In the genomic region with DNA sequence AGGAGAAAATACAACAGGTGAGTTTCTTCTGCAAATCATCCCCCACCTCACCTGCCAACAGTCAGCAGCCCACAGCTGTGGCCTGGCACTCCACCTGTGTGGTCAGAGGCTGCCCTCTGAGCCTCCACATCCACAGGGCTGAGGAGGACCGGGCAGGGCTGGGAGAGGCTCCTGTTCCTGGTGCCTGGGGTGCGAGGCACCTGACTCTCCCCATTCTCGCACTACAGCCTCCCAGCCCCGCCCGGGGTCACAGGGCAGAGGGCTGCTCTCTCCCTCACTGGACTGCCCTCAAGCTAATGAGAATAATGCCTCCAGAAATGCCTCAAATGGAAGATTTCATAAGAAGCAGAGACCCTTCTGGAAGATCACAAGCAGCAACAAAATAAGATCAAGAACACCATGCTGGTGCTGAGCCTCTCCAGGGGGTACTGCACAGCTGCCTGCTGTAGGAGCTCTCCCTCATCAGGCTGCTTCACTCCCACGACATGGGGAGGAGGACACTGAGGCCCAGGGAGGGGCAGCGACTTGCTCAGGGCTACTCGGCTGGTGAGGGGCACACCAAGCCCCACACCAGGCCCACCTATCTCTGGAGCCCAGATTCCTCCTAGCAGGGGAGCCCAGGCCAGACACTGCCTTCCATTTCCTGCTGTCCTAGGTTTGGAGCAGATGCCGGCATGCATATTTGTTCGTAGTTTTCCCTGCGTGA, we compare ENCODE assay signal across 13 cellular contexts.
DNase-seq lines count a peak whose midpoint lies in the region; ATAC-seq, FAIRE-seq and TF ChIP-seq lines count a peak whose summit lies in the region.
"Had no signal": no experiment of that assay in that cellular context is flagged by ENCODE, and none has a peak within 500 bp of the region (broad histone marks: within the 10 kb centered on the region; RNA-seq: fewer than 3 reads in every experiment).

No MANE protein-coding gene starts in this region.

- no peaks in the 10 kb centered on the region; the same call in 1 of the 2 replicates for H4K20me1 ChIP-seq in HepG2 (ENCODE audit: insufficient read depth, low read length)

- no peak overlapping the region for H3K4me3 Mint-ChIP-seq in activated T-helper 17 cell treated with anti-CD3 and anti-CD28 coated beads, Interleukin-2, amount 50 U/mL, for 72 hours
- no peak overlapping the region for H3K4me3 Mint-ChIP-seq in activated naive CD8-positive, alpha-beta T cell treated with anti-CD3 and anti-CD28 coated beads for 36 hours

- WGBS in spleen, 5 donors = 81 to 88% (median 86%) methylated on average over 9 to 11 of the region's 11 CpGs
- 100% methylated on average over 2 of the region's 11 CpGs for WGBS in HepG2 (ENCODE audit: low lambda C conversion rate)

- TF ChIP-seq RAD21 in HepG2 (CRISPR knock-in tag; IDR thresholded peaks at IDR 0.05) = no peak

- intact Hi-C loops in spleen (cut with DNase I; ENCODE audit: low total_unique reads) = loop anchor here (10.0 kb wide), 1 partner anchor 47 kb away; no protein-coding TSS in a partner anchor
- intact Hi-C loops in HepG2 (cut with micrococcal nuclease; ENCODE audit: unreplicated experiment) = no loop called here

- POLR2A ChIA-PET in HEK293 (lab: Yijun Ruan, JAX) (no interaction called here), HepG2 (lab: Yijun Ruan, JAX) (no interaction called here)

- no peak overlapping the region for H2AFZ ChIP-seq in HepG2 (ENCODE audit: low read length)

- no peaks in the 10 kb centered on the region for H3K4me1 ChIP-seq in HEK293 (ENCODE audit: control insufficient read depth, insufficient read depth, low read length)
- peaks cover 41 to 100% (median 71%) of the 10 kb centered on the region in 6 donors for H3K4me1 ChIP-seq in spleen
- H3K4me1 ChIP-seq in HepG2 (ENCODE audit: insufficient read depth, low read length) = no peaks in the 10 kb centered on the region

- H3K27ac Mint-ChIP-seq in activated T-helper 17 cell treated with anti-CD3 and anti-CD28 coated beads, Interleukin-2, amount 50 U/mL, for 72 hours = peak overlapping the region; percentile 74
- H3K27ac Mint-ChIP-seq in activated naive CD8-positive, alpha-beta T cell treated with anti-CD3 and anti-CD28 coated beads for 36 hours = no peak overlapping the region

- TF ChIP-seq CTCF in HEK293 (tag by site-specific recombination; IDR thresholded peaks at IDR 0.05) = no peak
- TF ChIP-seq CTCF in spleen (IDR thresholded peaks at IDR 0.05 in 8 of 11, conservative IDR thresholded peaks at IDR 0.05 in 3 of 11) = no peak
- no peak for TF ChIP-seq CTCF in HepG2 (CRISPR knock-in tag; IDR thresholded peaks at IDR 0.05)

- DNase-seq in left kidney (ENCODE audit: low read depth, low spot score) = peak; percentile 67
- DNase-seq in spleen = no peak
- DNase-seq in KBM-7 = no peak
- no peak for DNase-seq in dermis blood vessel endothelial cell
- no peak for DNase-seq in activated naive CD8-positive, alpha-beta T cell treated with anti-CD3 and anti-CD28 coated beads for 36 hours
- no peak for DNase-seq in HepG2 (ENCODE audit: low spot score)
- DNase-seq: activated naive CD4-positive, alpha-beta T cell; central memory CD4-positive, alpha-beta T cell; NCI-H2107 had no signal

- H3K9me3 ChIP-seq in HEK293 (ENCODE audit: control insufficient read depth, insufficient read depth, low read depth, low read length) (no peaks in the 10 kb centered on the region), spleen (no peaks in the 10 kb centered on the region), HepG2 (ENCODE audit: low read length) (no peaks in the 10 kb centered on the region)
- H3K9me3 ChIP-seq: thoracic aorta had no signal

- in situ Hi-C loops in KBM-7 (cut with MboI; ENCODE audit: low pct_unique_long_range_greater_than_20kb, low sequenced_read_pairs) (no loop called here), HepG2 (cut with HindIII; ENCODE audit: extremely low pct_ligation_motif_present, low pct_unique_long_range_greater_than_20kb) (no loop called here)

- ATAC-seq in activated T-helper 17 cell treated with anti-CD3 and anti-CD28 coated beads, Interleukin-2, amount 50 U/mL, for 72 hours (replicated peaks) = no peak
- no peak for ATAC-seq in HepG2
- ATAC-seq: esophagus mucosa had no signal

- H3K9me3 Mint-ChIP-seq in activated T-helper 17 cell treated with anti-CD3 and anti-CD28 coated beads, Interleukin-2, amount 50 U/mL, for 72 hours = no peaks in the 10 kb centered on the region
- H3K9me3 Mint-ChIP-seq in activated naive CD8-positive, alpha-beta T cell treated with anti-CD3 and anti-CD28 coated beads for 36 hours = no peaks in the 10 kb centered on the region

- no peak overlapping the region for H3K4me3 ChIP-seq in HEK293 (ENCODE audit: low read depth, low read length)
- H3K4me3 ChIP-seq in spleen = no peak overlapping the region
- no peak overlapping the region for H3K4me3 ChIP-seq in HepG2 (replicated peaks in 1 of 3; ENCODE audit: insufficient read depth in 1 of 3, low read depth in 2 of 3, low read length in 3 of 3)
- H3K4me3 ChIP-seq: thoracic aorta had no signal

- H3K36me3 ChIP-seq in HEK293 (ENCODE audit: control insufficient read depth in 2 of 2, insufficient read depth in 1 of 2, low read length in 2 of 2) (peaks cover 0 to 7% of the 10 kb centered on the region in 2 experiments; a peak in 2 of 3 replicates), spleen (peaks cover 0 to 98% (median 19%) of the 10 kb centered on the region in 6 donors), HepG2 (replicated peaks in 1 of 2; ENCODE audit: control insufficient read depth in 1 of 2, insufficient read depth in 2 of 2, low read length in 2 of 2) (peaks cover 10 to 13% of the 10 kb centered on the region in 2 experiments; a peak in 4 of 5 replicates)
- H3K36me3 ChIP-seq: thoracic aorta had no signal

- H3K27ac ChIP-seq in HEK293 (ENCODE audit: extremely low read depth, low read depth, low read length) (no peak overlapping the region), spleen (peak overlapping the region in 7 of 8 donors; percentile 36 to 89 (median 59)), HepG2 (ENCODE audit: extremely low read length, insufficient read depth, low read length) (no peak overlapping the region)
- H3K27ac ChIP-seq: thoracic aorta had no signal

- H3K9ac ChIP-seq in HepG2 (ENCODE audit: insufficient read depth, low read depth, low read length) = no peak overlapping the region

- H3K27me3 ChIP-seq in spleen (replicated peaks in 1 of 7) = no peaks in the 10 kb centered on the region
- H3K27me3 ChIP-seq in HepG2 (ENCODE audit: control insufficient read depth in 1 of 2, insufficient read depth in 2 of 2, low read length in 2 of 2) = no peaks in the 10 kb centered on the region

- peaks cover 34% of the 10 kb centered on the region for H3K4me1 Mint-ChIP-seq in activated T-helper 17 cell treated with anti-CD3 and anti-CD28 coated beads, Interleukin-2, amount 50 U/mL, for 72 hours
- H3K4me1 Mint-ChIP-seq in activated naive CD8-positive, alpha-beta T cell treated with anti-CD3 and anti-CD28 coated beads for 36 hours = peaks cover 33% of the 10 kb centered on the region

- CTCF ChIA-PET in HEK293 (lab: Yijun Ruan, JAX) (no interaction called here), HepG2 (lab: Yijun Ruan, JAX; ENCODE audit: low intra/inter-chr PET ratio, low total read pairs) (no interaction called here)

- no peak overlapping the region for H3K4me2 ChIP-seq in HepG2 (ENCODE audit: low read depth, low read length)

- BruUV-seq in HepG2 (replicated peaks; lab: Mats Ljungman, UMichigan) = no TSS peak

- no peaks in the 10 kb centered on the region for H3K79me2 ChIP-seq in HepG2 (ENCODE audit: insufficient read depth, low read length)

- FAIRE-seq in HepG2 (lab: Jason Lieb, UNC) = no peak

- TF ChIP-seq EP300 in HepG2 (IDR thresholded peaks at IDR 0.05; ENCODE audit: low read depth in 2 of 2, low read length in 2 of 2) (no peak), HepG2 (CRISPR knock-in tag; IDR thresholded peaks at IDR 0.05; ENCODE audit: borderline replicate concordance) (no peak)

- H3K27me3 Mint-ChIP-seq in activated T-helper 17 cell treated with anti-CD3 and anti-CD28 coated beads, Interleukin-2, amount 50 U/mL, for 72 hours = no peaks in the 10 kb centered on the region
- H3K27me3 Mint-ChIP-seq in activated naive CD8-positive, alpha-beta T cell treated with anti-CD3 and anti-CD28 coated beads for 36 hours = no peaks in the 10 kb centered on the region

- H3K36me3 Mint-ChIP-seq in activated T-helper 17 cell treated with anti-CD3 and anti-CD28 coated beads, Interleukin-2, amount 50 U/mL, for 72 hours (ENCODE audit: low read depth) = peaks cover 19% of the 10 kb centered on the region
- peaks cover 2% of the 10 kb centered on the region for H3K36me3 Mint-ChIP-seq in activated naive CD8-positive, alpha-beta T cell treated with anti-CD3 and anti-CD28 coated beads for 36 hours

- TF ChIP-seq POLR2A in spleen (IDR thresholded peaks at IDR 0.05) (no peak), HepG2 (IDR thresholded peaks at IDR 0.05; ENCODE audit: insufficient read depth in 1 of 2, low read depth in 2 of 2, low read length in 2 of 2) (no peak)

TF ChIP-seq in HEK293, 187 proteins besides CTCF, POLR2A, EP300 and RAD21 (continues in another document):
- TF ChIP-seq, protein P1, sequence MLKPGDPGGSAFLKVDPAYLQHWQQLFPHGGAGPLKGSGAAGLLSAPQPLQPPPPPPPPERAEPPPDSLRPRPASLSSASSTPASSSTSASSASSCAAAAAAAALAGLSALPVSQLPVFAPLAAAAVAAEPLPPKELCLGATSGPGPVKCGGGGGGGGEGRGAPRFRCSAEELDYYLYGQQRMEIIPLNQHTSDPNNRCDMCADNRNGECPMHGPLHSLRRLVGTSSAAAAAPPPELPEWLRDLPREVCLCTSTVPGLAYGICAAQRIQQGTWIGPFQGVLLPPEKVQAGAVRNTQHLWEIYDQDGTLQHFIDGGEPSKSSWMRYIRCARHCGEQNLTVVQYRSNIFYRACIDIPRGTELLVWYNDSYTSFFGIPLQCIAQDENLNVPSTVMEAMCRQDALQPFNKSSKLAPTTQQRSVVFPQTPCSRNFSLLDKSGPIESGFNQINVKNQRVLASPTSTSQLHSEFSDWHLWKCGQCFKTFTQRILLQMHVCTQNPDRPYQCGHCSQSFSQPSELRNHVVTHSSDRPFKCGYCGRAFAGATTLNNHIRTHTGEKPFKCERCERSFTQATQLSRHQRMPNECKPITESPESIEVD (tag by site-specific recombination; IDR thresholded peaks at IDR 0.05) = no peak

TF ChIP-seq in HepG2, 621 proteins besides CTCF, POLR2A, EP300 and RAD21 (continues in another document):
- TF ChIP-seq HDAC2 (CRISPR knock-in tag; IDR thresholded peaks at IDR 0.05) (no peak), MYNN (CRISPR knock-in tag; IDR thresholded peaks at IDR 0.05; ENCODE audit: low read depth) (no peak), POGZ (CRISPR knock-in tag; IDR thresholded peaks at IDR 0.05) (no peak), TEAD2 (CRISPR knock-in tag; IDR thresholded peaks at IDR 0.05) (no peak)
- TF ChIP-seq, protein P2, sequence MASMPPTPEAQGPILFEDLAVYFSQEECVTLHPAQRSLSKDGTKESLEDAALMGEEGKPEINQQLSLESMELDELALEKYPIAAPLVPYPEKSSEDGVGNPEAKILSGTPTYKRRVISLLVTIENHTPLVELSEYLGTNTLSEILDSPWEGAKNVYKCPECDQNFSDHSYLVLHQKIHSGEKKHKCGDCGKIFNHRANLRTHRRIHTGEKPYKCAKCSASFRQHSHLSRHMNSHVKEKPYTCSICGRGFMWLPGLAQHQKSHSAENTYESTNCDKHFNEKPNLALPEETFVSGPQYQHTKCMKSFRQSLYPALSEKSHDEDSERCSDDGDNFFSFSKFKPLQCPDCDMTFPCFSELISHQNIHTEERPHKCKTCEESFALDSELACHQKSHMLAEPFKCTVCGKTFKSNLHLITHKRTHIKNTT (CRISPR knock-in tag; IDR thresholded peaks at IDR 0.05) = no peak

Comparison
In these comparisons a context has a peak if more than half of its experiments do, and no peak if none do; other contexts are left out.
1. H3K27ac ChIP-seq: peak in spleen (7 of 8); none in HEK293 (single experiment) and HepG2 (single experiment).